23 cellular contexts compared by ENCODE assay signal in the genomic region with DNA sequence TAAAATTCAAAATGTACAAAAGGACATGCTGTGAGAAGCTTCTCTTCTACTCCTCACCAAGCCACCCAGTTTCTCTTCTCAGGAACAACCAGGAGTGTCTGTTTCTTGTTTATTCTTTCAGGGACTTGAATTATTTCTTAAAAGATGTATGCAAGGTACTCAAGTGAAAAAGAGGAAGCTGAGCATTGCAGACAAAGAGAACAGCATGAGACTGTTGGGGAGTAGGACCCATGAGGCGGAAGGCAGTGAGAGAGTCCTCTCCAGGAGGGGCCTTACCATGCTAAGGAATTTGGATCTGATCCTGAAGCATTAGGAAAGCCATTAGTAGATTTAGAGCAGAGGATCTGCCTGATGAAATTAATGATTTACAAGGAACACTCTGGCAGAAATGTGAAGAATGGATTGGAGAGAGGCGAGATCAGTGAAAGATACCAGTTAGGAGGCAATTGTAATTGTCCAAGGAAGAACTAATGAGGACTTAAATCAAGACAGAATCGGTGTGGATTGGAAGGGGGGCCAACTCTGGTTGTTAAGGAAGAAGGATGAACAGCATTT. TPM values are rescaled to one million over a fixed set of nuclear protein-coding genes. Genes with fewer than 3 reads are reported as not detected.
DNase-seq lines count a peak whose midpoint lies in the region; ATAC-seq, FAIRE-seq and TF ChIP-seq lines count a peak whose summit lies in the region.
"Had no signal": no experiment of that assay in that cellular context is flagged by ENCODE, and none has a peak within 500 bp of the region (broad histone marks: within the 10 kb centered on the region; RNA-seq: fewer than 3 reads in every experiment).

No MANE protein-coding gene starts in this region.

- H3K36me3 ChIP-seq in SK-N-SH (replicated peaks in 1 of 2; ENCODE audit: control insufficient read depth in 1 of 2, insufficient read depth in 2 of 2, low read length in 1 of 2) = no peaks in the 10 kb centered on the region
- H3K36me3 ChIP-seq: adrenal gland, breast epithelium, MG63, stomach had no signal

- H3K27me3 ChIP-seq in SK-N-SH (ENCODE audit: insufficient read depth) = no peaks in the 10 kb centered on the region
- H3K27me3 ChIP-seq: adrenal gland, MG63, stomach had no signal

- no peak for TF ChIP-seq RAD21 in SK-N-SH (IDR thresholded peaks at IDR 0.05; ENCODE audit: low read length)

- POLR2A ChIA-PET in SK-N-SH (lab: Yijun Ruan, JAX) = no interaction called here

- H2AFZ ChIP-seq in SK-N-SH (ENCODE audit: low read depth) = no peak overlapping the region

- H3K4me1 ChIP-seq in SK-N-SH (ENCODE audit: control insufficient read depth in 1 of 2, insufficient read depth in 2 of 2, low read depth in 1 of 2, low read length in 1 of 2) = peaks cover 0 to 10% of the 10 kb centered on the region in 2 experiments; a peak in 3 of 4 replicates
- H3K4me1 ChIP-seq: adrenal gland, breast epithelium had no signal

- peak; percentile 47; the same call in 2 of the 3 replicates for ATAC-seq in SK-N-SH treated with all-trans-retinoic acid at 6 μM for 48 hours
- ATAC-seq in HG02759 (IDR thresholded peaks at IDR 0.05; ENCODE audit: unreplicated experiment) = no peak

- no peaks in the 10 kb centered on the region for H3K9me2 ChIP-seq in SK-N-SH

- H3K9me3 ChIP-seq in SK-N-SH = no peaks in the 10 kb centered on the region
- H3K9me3 ChIP-seq: adrenal gland, breast epithelium, MG63, stomach had no signal

- no peak overlapping the region for H3K9ac ChIP-seq in SK-N-SH

- H3K4me2 ChIP-seq in SK-N-SH = no peak overlapping the region

- H4K20me1 ChIP-seq in SK-N-SH (ENCODE audit: insufficient read depth) = no peaks in the 10 kb centered on the region

- H3K27ac ChIP-seq in SK-N-SH (ENCODE audit: low read depth in 2 of 2, low read length in 1 of 2) = no peak overlapping the region
- H3K27ac ChIP-seq: adrenal gland, breast epithelium, skin epidermis, stomach had no signal

- no peak overlapping the region for H3K4me3 ChIP-seq in SK-N-SH (ENCODE audit: low read depth in 2 of 2, low read length in 1 of 2)
- H3K4me3 ChIP-seq: adrenal gland, breast epithelium, MG63, skin epidermis, stomach had no signal

- CTCF ChIA-PET in SK-N-SH (lab: Yijun Ruan, JAX) = no interaction called here

- DNase-seq in SK-N-SH (no peak), OCI-M1 (lab: John Stamatoyannopoulos, UW) (peak; percentile 69), germinal center (ENCODE audit: low spot score) (peak; percentile 21), RCC 7860 (ENCODE audit: low spot score) (no peak), middle frontal gyrus (ENCODE audit: extremely low spot score, low spot score) (no peak)
- DNase-seq in activated CD8-positive, alpha-beta memory T cell treated with anti-CD3 and anti-CD28 coated beads, Interleukin-2, amount 50 U/mL, for 48 hours = no peak
- DNase-seq: activated CD4-positive, alpha-beta T cell treated with anti-CD3 and anti-CD28 coated beads, Interleukin-2, amount 10 ng/mL, durations not matched to agents 7 days and 5 days; activated effector memory CD4-positive, alpha-beta T cell treated with anti-CD3 and anti-CD28 coated beads, Interleukin-2, amount 50 U/mL, for 16 hours; adrenal gland; cortex of kidney; GOT3; hippocampal formation; MG63; NCI-H2029; SHP77 treated with DMSO at 0.1 percent for 48 hours; stomach; T1000 had no signal

- WGBS in SK-N-SH (ENCODE audit: low lambda C conversion rate) = 65% methylated on average over 3 of the region's 3 CpGs

- H3F3A ChIP-seq in SK-N-SH (replicated peaks; ENCODE audit: insufficient read depth) = no peaks in the 10 kb centered on the region

- no peaks in the 10 kb centered on the region for H3K79me2 ChIP-seq in SK-N-SH (ENCODE audit: insufficient read depth)

- TF ChIP-seq EP300 in SK-N-SH (IDR thresholded peaks at IDR 0.05; ENCODE audit: borderline replicate concordance in 1 of 2, low read depth in 1 of 2, low read length in 1 of 2) = no peak

- no peak for FAIRE-seq in RCC 7860 (lab: Jason Lieb, UNC)
- FAIRE-seq: D721Med, keratinocyte had no signal

- TF ChIP-seq CTCF in SK-N-SH (IDR thresholded peaks at IDR 0.05) = no peak

TF ChIP-seq in SK-N-SH treated with all-trans-retinoic acid at 6 μM for 48 hours, 23 proteins besides CTCF, POLR2A, EP300 and RAD21:
- TF ChIP-seq RARB (CRISPR knock-in tag; IDR thresholded peaks at IDR 0.05) (no peak), ISL1 (CRISPR knock-in tag; IDR thresholded peaks at IDR 0.05) (peak; percentile 65)

TF ChIP-seq in SK-N-SH, 30 proteins besides CTCF, POLR2A, EP300 and RAD21:
- TF ChIP-seq JUND (IDR thresholded peaks at IDR 0.05) (no peak), GATA2 (CRISPR knock-in tag; IDR thresholded peaks at IDR 0.05) (no peak), FOXJ3 (CRISPR knock-in tag; IDR thresholded peaks at IDR 0.05) (no peak), YY1 (IDR thresholded peaks at IDR 0.05; ENCODE audit: low read depth) (no peak), GABPA (IDR thresholded peaks at IDR 0.05; ENCODE audit: low read depth) (no peak), ELF1 (IDR thresholded peaks at IDR 0.05) (no peak), TAF1 (IDR thresholded peaks at IDR 0.05; ENCODE audit: borderline replicate concordance, low read depth, low read length) (no peak), NFIC (IDR thresholded peaks at IDR 0.05; ENCODE audit: borderline replicate concordance) (no peak), SMC3 (IDR thresholded peaks at IDR 0.05; ENCODE audit: low read depth, low read length) (no peak), EZH2phosphoT487 (IDR thresholded peaks at IDR 0.05; ENCODE audit: borderline replicate concordance, low read depth) (no peak), TCF12 (IDR thresholded peaks at IDR 0.05) (no peak), RCOR1 (IDR thresholded peaks at IDR 0.05; ENCODE audit: low read length) (no peak)
- TF ChIP-seq, protein P1, sequence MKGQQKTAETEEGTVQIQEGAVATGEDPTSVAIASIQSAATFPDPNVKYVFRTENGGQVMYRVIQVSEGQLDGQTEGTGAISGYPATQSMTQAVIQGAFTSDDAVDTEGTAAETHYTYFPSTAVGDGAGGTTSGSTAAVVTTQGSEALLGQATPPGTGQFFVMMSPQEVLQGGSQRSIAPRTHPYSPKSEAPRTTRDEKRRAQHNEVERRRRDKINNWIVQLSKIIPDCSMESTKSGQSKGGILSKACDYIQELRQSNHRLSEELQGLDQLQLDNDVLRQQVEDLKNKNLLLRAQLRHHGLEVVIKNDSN (IDR thresholded peaks at IDR 0.05; ENCODE audit: borderline replicate concordance, low read depth) = no peak
- TF ChIP-seq, protein P2, sequence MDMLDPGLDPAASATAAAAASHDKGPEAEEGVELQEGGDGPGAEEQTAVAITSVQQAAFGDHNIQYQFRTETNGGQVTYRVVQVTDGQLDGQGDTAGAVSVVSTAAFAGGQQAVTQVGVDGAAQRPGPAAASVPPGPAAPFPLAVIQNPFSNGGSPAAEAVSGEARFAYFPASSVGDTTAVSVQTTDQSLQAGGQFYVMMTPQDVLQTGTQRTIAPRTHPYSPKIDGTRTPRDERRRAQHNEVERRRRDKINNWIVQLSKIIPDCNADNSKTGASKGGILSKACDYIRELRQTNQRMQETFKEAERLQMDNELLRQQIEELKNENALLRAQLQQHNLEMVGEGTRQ (IDR thresholded peaks at IDR 0.05; ENCODE audit: borderline replicate concordance, low read depth, low read length) = no peak
- TF ChIP-seq, protein P3, sequence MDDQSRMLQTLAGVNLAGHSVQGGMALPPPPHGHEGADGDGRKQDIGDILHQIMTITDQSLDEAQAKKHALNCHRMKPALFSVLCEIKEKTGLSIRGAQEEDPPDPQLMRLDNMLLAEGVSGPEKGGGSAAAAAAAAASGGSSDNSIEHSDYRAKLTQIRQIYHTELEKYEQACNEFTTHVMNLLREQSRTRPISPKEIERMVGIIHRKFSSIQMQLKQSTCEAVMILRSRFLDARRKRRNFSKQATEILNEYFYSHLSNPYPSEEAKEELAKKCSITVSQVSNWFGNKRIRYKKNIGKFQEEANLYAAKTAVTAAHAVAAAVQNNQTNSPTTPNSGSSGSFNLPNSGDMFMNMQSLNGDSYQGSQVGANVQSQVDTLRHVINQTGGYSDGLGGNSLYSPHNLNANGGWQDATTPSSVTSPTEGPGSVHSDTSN (IDR thresholded peaks at IDR 0.05) = no peak

RNA-seq across cellular contexts. Expression of a gene that starts 14.7 kb away (rescaled TPM):
- 7.7 and 10.9 TPM in 2 replicates for polyA plus RNA-seq in SK-N-SH (2012; rRNA removed)
- polyA plus RNA-seq in SK-N-SH (2012; cell fraction: cytosol; rRNA removed) = 13.0 and 16.6 TPM in 2 replicates
- polyA plus RNA-seq in SK-N-SH (2012; cell fraction: nucleus; rRNA removed) = 5.7 and 13.3 TPM in 2 replicates

Comparison
In these comparisons a context has a peak if more than half of its experiments do, and no peak if none do; other contexts are left out.
1. DNase-seq: peak in OCI-M1 (single experiment) and germinal center (single experiment); none in SK-N-SH (single experiment), activated CD8-positive, alpha-beta memory T cell treated with anti-CD3 and anti-CD28 coated beads, Interleukin-2, amount 50 U/mL, for 48 hours (single experiment), RCC 7860 (single experiment) and middle frontal gyrus (single experiment).